Comparison of ENCODE assay signal across 25 cellular contexts in genomic region chr6:113776998-113777397, GRCh38.
A peak's percentile ranks its signal among the peaks of the same experiment; 100 is the strongest.
DNase-seq lines count a peak whose midpoint lies in the region; ATAC-seq and TF ChIP-seq lines count a peak whose summit lies in the region.
"Had no signal": no experiment of that assay in that cellular context is flagged by ENCODE, and none has a peak within 500 bp of the region (broad histone marks: within the 10 kb centered on the region; RNA-seq: fewer than 3 reads in every experiment).

No MANE protein-coding gene starts in this region.

- peak; percentile 46 to 59 for DNase-seq in cardiac muscle cell (ENCODE audit: low read depth in 1 of 2, low spot score in 1 of 2)
- DNase-seq in left cardiac atrium, result no peak
- DNase-seq in choroid plexus epithelial cell (ENCODE audit: low read depth), result peak; percentile 67
- peak; percentile 65 for DNase-seq in iris pigment epithelial cell (ENCODE audit: low read depth)
- DNase-seq in activated CD4-positive, alpha-beta T cell treated with anti-CD3 and anti-CD28 coated beads, Interleukin-2, amount 50 U/mL, for 48 hours, result no peak
- DNase-seq in activated CD4-positive, alpha-beta memory T cell treated with anti-CD3 and anti-CD28 coated beads, Interleukin-2, amount 10 ng/mL, durations not matched to agents 7 days and 5 days, result no peak
- no peak for DNase-seq in cortex of kidney (lab: John Stamatoyannopoulos, UW)
- DNase-seq in activated CD4-positive, alpha-beta T cell treated with anti-CD3 and anti-CD28 coated beads for 36 hours, result no peak
- DNase-seq: activated CD4-positive, alpha-beta T cell treated with anti-CD3 and anti-CD28 coated beads, Interleukin-2, amount 50 U/mL, for 4 hours; activated effector memory CD4-positive, alpha-beta T cell treated with anti-CD3 and anti-CD28 coated beads, Interleukin-2, amount 50 U/mL, for 16 hours; activated naive CD8-positive, alpha-beta T cell treated with anti-CD3 and anti-CD28 coated beads, Interleukin-2, amount 50 U/mL, for 24 hours; BE2C; foreskin keratinocyte; GM23248; hippocampal formation; Karpas-422; left colon; midbrain; NCI-H187 treated with DMSO at 0.1 percent for 48 hours; right cardiac atrium; RPMI8226; SK-N-SH had no signal

- no peak overlapping the region for H3K27ac Mint-ChIP-seq in activated CD4-positive, alpha-beta memory T cell treated with anti-CD3 and anti-CD28 coated beads, Interleukin-2, amount 10 ng/mL, durations not matched to agents 7 days and 5 days
- no peak overlapping the region for H3K27ac Mint-ChIP-seq in activated CD4-positive, alpha-beta T cell treated with anti-CD3 and anti-CD28 coated beads for 36 hours
- H3K27ac Mint-ChIP-seq: activated naive CD8-positive, alpha-beta T cell treated with anti-CD3 and anti-CD28 coated beads, Interleukin-2, amount 50 U/mL, for 24 hours; nephron had no signal

- no peak overlapping the region for H3K4me3 ChIP-seq in cardiac muscle cell
- H3K4me3 ChIP-seq in choroid plexus epithelial cell (ENCODE audit: low read depth, low read length), result no peak overlapping the region
- H3K4me3 ChIP-seq: GM23248 had no signal

- POLR2A ChIA-PET in activated CD4-positive, alpha-beta memory T cell treated with anti-CD3 and anti-CD28 coated beads, Interleukin-2, amount 10 ng/mL, durations not matched to agents 7 days and 5 days (lab: Charles Lee), result no interaction called here
- POLR2A ChIA-PET in activated CD4-positive, alpha-beta T cell treated with anti-CD3 and anti-CD28 coated beads for 36 hours (lab: Charles Lee), result no interaction called here

- no peaks in the 10 kb centered on the region for H3K27me3 Mint-ChIP-seq in activated CD4-positive, alpha-beta memory T cell treated with anti-CD3 and anti-CD28 coated beads, Interleukin-2, amount 10 ng/mL, durations not matched to agents 7 days and 5 days
- H3K27me3 Mint-ChIP-seq in activated CD4-positive, alpha-beta T cell treated with anti-CD3 and anti-CD28 coated beads for 36 hours, result no peaks in the 10 kb centered on the region
- H3K27me3 Mint-ChIP-seq: activated naive CD8-positive, alpha-beta T cell treated with anti-CD3 and anti-CD28 coated beads, Interleukin-2, amount 50 U/mL, for 24 hours had no signal

- H3K9me3 Mint-ChIP-seq in activated CD4-positive, alpha-beta memory T cell treated with anti-CD3 and anti-CD28 coated beads, Interleukin-2, amount 10 ng/mL, durations not matched to agents 7 days and 5 days, result no peaks in the 10 kb centered on the region
- no peaks in the 10 kb centered on the region for H3K9me3 Mint-ChIP-seq in activated CD4-positive, alpha-beta T cell treated with anti-CD3 and anti-CD28 coated beads for 36 hours (ENCODE audit: low read depth)
- H3K9me3 Mint-ChIP-seq: activated naive CD8-positive, alpha-beta T cell treated with anti-CD3 and anti-CD28 coated beads, Interleukin-2, amount 50 U/mL, for 24 hours; nephron had no signal

- H3K36me3 Mint-ChIP-seq in activated CD4-positive, alpha-beta memory T cell treated with anti-CD3 and anti-CD28 coated beads, Interleukin-2, amount 10 ng/mL, durations not matched to agents 7 days and 5 days (ENCODE audit: low read depth), result no peaks in the 10 kb centered on the region
- H3K36me3 Mint-ChIP-seq in activated CD4-positive, alpha-beta T cell treated with anti-CD3 and anti-CD28 coated beads for 36 hours (ENCODE audit: low read depth), result no peaks in the 10 kb centered on the region

- H3K9me3 ChIP-seq in cardiac muscle cell (ENCODE audit: low read depth), result no peaks in the 10 kb centered on the region
- H3K9me3 ChIP-seq: BE2C, SK-N-SH had no signal

- H3K27me3 ChIP-seq in cardiac muscle cell, result peaks cover 58% of the 10 kb centered on the region
- H3K27me3 ChIP-seq: BE2C, foreskin keratinocyte had no signal

- H3K4me1 Mint-ChIP-seq in activated CD4-positive, alpha-beta memory T cell treated with anti-CD3 and anti-CD28 coated beads, Interleukin-2, amount 10 ng/mL, durations not matched to agents 7 days and 5 days, result no peaks in the 10 kb centered on the region
- H3K4me1 Mint-ChIP-seq in activated CD4-positive, alpha-beta T cell treated with anti-CD3 and anti-CD28 coated beads for 36 hours, result no peaks in the 10 kb centered on the region
- H3K4me1 Mint-ChIP-seq: activated naive CD8-positive, alpha-beta T cell treated with anti-CD3 and anti-CD28 coated beads, Interleukin-2, amount 50 U/mL, for 24 hours; nephron had no signal

- H3K27ac ChIP-seq in cardiac muscle cell, result no peak overlapping the region
- H3K27ac ChIP-seq: epithelial cell of prostate, foreskin keratinocyte, GM23248, VCaP had no signal

- no peak overlapping the region for H3K4me3 Mint-ChIP-seq in activated CD4-positive, alpha-beta memory T cell treated with anti-CD3 and anti-CD28 coated beads, Interleukin-2, amount 10 ng/mL, durations not matched to agents 7 days and 5 days
- no peak overlapping the region for H3K4me3 Mint-ChIP-seq in activated CD4-positive, alpha-beta T cell treated with anti-CD3 and anti-CD28 coated beads for 36 hours
- H3K4me3 Mint-ChIP-seq: activated naive CD8-positive, alpha-beta T cell treated with anti-CD3 and anti-CD28 coated beads, Interleukin-2, amount 50 U/mL, for 24 hours; nephron had no signal

- no peaks in the 10 kb centered on the region for H3K36me3 ChIP-seq in cardiac muscle cell
- H3K36me3 ChIP-seq: BE2C had no signal

- CTCF ChIA-PET in activated CD4-positive, alpha-beta memory T cell treated with anti-CD3 and anti-CD28 coated beads, Interleukin-2, amount 10 ng/mL, durations not matched to agents 7 days and 5 days (lab: Charles Lee), result no interaction called here
- CTCF ChIA-PET in activated CD4-positive, alpha-beta T cell treated with anti-CD3 and anti-CD28 coated beads for 36 hours (lab: Charles Lee), result interaction anchor here (0.9 kb wide), 1 partner anchor 10 kb away, joined by 4 read pairs; no protein-coding TSS in a partner anchor

- no peak for TF ChIP-seq CTCF in cardiac muscle cell (IDR thresholded peaks at IDR 0.05; ENCODE audit: low read depth, low read length)
- TF ChIP-seq CTCF in choroid plexus epithelial cell (conservative IDR thresholded peaks at IDR 0.05; ENCODE audit: low read depth, low read length), result no peak

- intact Hi-C loops in left cardiac atrium (cut with DNase I), result no loop called here
- intact Hi-C loops in activated CD4-positive, alpha-beta T cell treated with anti-CD3 and anti-CD28 coated beads for 36 hours (cut with DNase I, micrococcal nuclease), result no loop called here

- H3K4me1 ChIP-seq in cardiac muscle cell (ENCODE audit: low read depth), result peaks cover 13% of the 10 kb centered on the region
- H3K4me1 ChIP-seq: BE2C, foreskin keratinocyte had no signal

- ATAC-seq in left cardiac atrium, result no peak
- ATAC-seq in activated CD4-positive, alpha-beta T cell treated with anti-CD3 and anti-CD28 coated beads for 36 hours, result no peak
- ATAC-seq: activated naive CD8-positive, alpha-beta T cell treated with anti-CD3 and anti-CD28 coated beads, Interleukin-2, amount 50 U/mL, for 24 hours; foreskin keratinocyte; left colon; right cardiac atrium had no signal

Comparison
In these comparisons a context has a peak if more than half of its experiments do, and no peak if none do; other contexts are left out.
1. DNase-seq: peak in cardiac muscle cell (2 of 2), choroid plexus epithelial cell (single experiment) and iris pigment epithelial cell (single experiment); none in left cardiac atrium (single experiment), activated CD4-positive, alpha-beta T cell treated with anti-CD3 and anti-CD28 coated beads, Interleukin-2, amount 50 U/mL, for 48 hours (0 of 2), activated CD4-positive, alpha-beta memory T cell treated with anti-CD3 and anti-CD28 coated beads, Interleukin-2, amount 10 ng/mL, durations not matched to agents 7 days and 5 days (single experiment), cortex of kidney (single experiment) and activated CD4-positive, alpha-beta T cell treated with anti-CD3 and anti-CD28 coated beads for 36 hours (single experiment).